In genomic region chr4:149409186-149410056, GRCh38 we compare ENCODE assay signal across 10 cellular contexts.
DNase-seq lines count a peak whose midpoint lies in the region; ATAC-seq and TF ChIP-seq lines count a peak whose summit lies in the region.
"Had no signal": no experiment of that assay in that cellular context is flagged by ENCODE, and none has a peak within 500 bp of the region (broad histone marks: within the 10 kb centered on the region; RNA-seq: fewer than 3 reads in every experiment).

No MANE protein-coding gene starts in this region.

- peak overlapping the region; percentile 62 for H3K27ac ChIP-seq in suprapubic skin

- no peaks in the 10 kb centered on the region for H3K36me3 ChIP-seq in suprapubic skin

- 46% methylated on average over 10 of the region's 10 CpGs for WGBS in suprapubic skin

- H3K27me3 ChIP-seq in suprapubic skin: no peaks in the 10 kb centered on the region

- no peaks in the 10 kb centered on the region for H3K9me3 ChIP-seq in suprapubic skin

- peak; percentile 93 to 98 for ATAC-seq in left cardiac atrium
- ATAC-seq in GM18505 (IDR thresholded peaks at IDR 0.05; ENCODE audit: unreplicated experiment): no peak
- ATAC-seq: activated T-cell treated with anti-CD3 and anti-CD28 coated beads, Interleukin-2, amount 50 U/mL, for 72 hours had no signal

- H3K4me3 ChIP-seq in HFF-Myc (replicated peaks; ENCODE audit: low read depth, low read length): no peak overlapping the region
- no peak overlapping the region for H3K4me3 ChIP-seq in suprapubic skin

- TF ChIP-seq POLR2A in suprapubic skin (IDR thresholded peaks at IDR 0.05) (no peak), GM18505 (IDR thresholded peaks at IDR 0.05; ENCODE audit: borderline replicate concordance, extremely low read depth, insufficient read depth, insufficient read length) (no peak)

- no peak for TF ChIP-seq CTCF in HFF-Myc (IDR thresholded peaks at IDR 0.05; ENCODE audit: low read depth, low read length, missing control alignments)
- no peak for TF ChIP-seq CTCF in suprapubic skin (IDR thresholded peaks at IDR 0.05)

- TF ChIP-seq EP300 in suprapubic skin (IDR thresholded peaks at IDR 0.05): no peak

- intact Hi-C loops in left cardiac atrium (cut with DNase I): no loop called here

- H3K4me1 ChIP-seq in suprapubic skin: peaks cover 7% of the 10 kb centered on the region

- peak; percentile 22 for DNase-seq in HFF-Myc (ENCODE audit: extremely low read depth, low read depth)
- DNase-seq in amniotic stem cell (lab: John Stamatoyannopoulos, UW): peak; percentile 8
- peak; percentile 62 for DNase-seq in left cardiac atrium
- peak in 1 of 2 donors; percentile 65 for DNase-seq in suprapubic skin (ENCODE audit: low spot score in 2 of 2)
- DNase-seq in NCI-H1694 treated with DMSO at 0.1 percent for 48 hours (lab: John Stamatoyannopoulos, UW): no peak
- DNase-seq in activated CD4-positive, alpha-beta T cell treated with anti-CD3 and anti-CD28 coated beads, Interleukin-2, amount 50 U/mL, for 48 hours: no peak
- no peak for DNase-seq in OCI-M1 (lab: John Stamatoyannopoulos, UW)
- DNase-seq: activated T-cell treated with anti-CD3 and anti-CD28 coated beads, Interleukin-2, amount 50 U/mL, for 72 hours; SHP77 treated with DMSO at 0.1 percent for 48 hours had no signal

Comparison
In these comparisons a context has a peak if more than half of its experiments do, and no peak if none do; other contexts are left out.
1. DNase-seq: peak in HFF-Myc (single experiment), amniotic stem cell (single experiment) and left cardiac atrium (single experiment); none in NCI-H1694 treated with DMSO at 0.1 percent for 48 hours (single experiment), activated CD4-positive, alpha-beta T cell treated with anti-CD3 and anti-CD28 coated beads, Interleukin-2, amount 50 U/mL, for 48 hours (0 of 2) and OCI-M1 (single experiment).